17 cellular contexts compared by ENCODE assay signal in genomic region chr1:50497007-50497406, GRCh38.
DNase-seq lines count a peak whose midpoint lies in the region; ATAC-seq, FAIRE-seq and TF ChIP-seq lines count a peak whose summit lies in the region.
"Had no signal": no experiment of that assay in that cellular context is flagged by ENCODE, and none has a peak within 500 bp of the region (broad histone marks: within the 10 kb centered on the region; RNA-seq: fewer than 3 reads in every experiment).

No MANE protein-coding gene starts in this region.

- H2AFZ ChIP-seq in HepG2 (ENCODE audit: low read length) (no peak overlapping the region), neural progenitor cell (replicated peaks) (no peak overlapping the region)

- H3K9ac ChIP-seq in HepG2 (ENCODE audit: insufficient read depth, low read depth, low read length), result no peak overlapping the region
- no peak overlapping the region for H3K9ac ChIP-seq in neural progenitor cell

- peaks cover 0 to under 1% of the 10 kb centered on the region in 2 experiments; a peak in 1 of 5 replicates for H3K36me3 ChIP-seq in HepG2 (replicated peaks in 1 of 2; ENCODE audit: control insufficient read depth in 1 of 2, insufficient read depth in 2 of 2, low read length in 2 of 2)
- H3K36me3 ChIP-seq in right lobe of liver, result no peaks in the 10 kb centered on the region
- H3K36me3 ChIP-seq in neural progenitor cell, result no peaks in the 10 kb centered on the region

- H3K9me3 ChIP-seq in HepG2 (ENCODE audit: low read length), result no peaks in the 10 kb centered on the region; the same call in 1 of the 2 replicates
- no peaks in the 10 kb centered on the region for H3K9me3 ChIP-seq in right lobe of liver
- H3K9me3 ChIP-seq in neural progenitor cell (ENCODE audit: low read depth), result no peaks in the 10 kb centered on the region

- no peaks in the 10 kb centered on the region for H3K4me1 Mint-ChIP-seq in neural progenitor cell

- TF ChIP-seq EP300 in HepG2 (IDR thresholded peaks at IDR 0.05; ENCODE audit: low read depth in 2 of 2, low read length in 2 of 2), result no peak
- TF ChIP-seq EP300 in HepG2 (CRISPR knock-in tag; IDR thresholded peaks at IDR 0.05; ENCODE audit: borderline replicate concordance), result no peak

- CTCF ChIA-PET in HepG2 (lab: Yijun Ruan, JAX; ENCODE audit: low intra/inter-chr PET ratio, low total read pairs), result no interaction called here

- H3K36me3 Mint-ChIP-seq in neural progenitor cell, result peaks cover 13% of the 10 kb centered on the region

- peaks cover 26% of the 10 kb centered on the region for H3K9me3 Mint-ChIP-seq in neural progenitor cell

- no peaks in the 10 kb centered on the region for H3K27me3 ChIP-seq in HepG2 (ENCODE audit: control insufficient read depth in 1 of 2, insufficient read depth in 2 of 2, low read length in 2 of 2)
- H3K27me3 ChIP-seq in right lobe of liver, result no peaks in the 10 kb centered on the region
- no peaks in the 10 kb centered on the region for H3K27me3 ChIP-seq in neural progenitor cell

- no peak for DNase-seq in HepG2 (ENCODE audit: low spot score)
- DNase-seq in right lobe of liver, result no peak
- DNase-seq in LHCN-M2 (ENCODE audit: low read depth), result peak; percentile 8
- peak; percentile 19 for DNase-seq in amniotic epithelial cell (ENCODE audit: low read depth)
- DNase-seq in central memory CD4-positive, alpha-beta T cell, result no peak
- DNase-seq in DMS153 (lab: John Stamatoyannopoulos, UW), result no peak
- no peak for DNase-seq in neural progenitor cell (ENCODE audit: low spot score)
- DNase-seq: MM.1S, NCI-H1105 treated with DMSO at 0.1 percent for 48 hours, NCI-H1694 treated with DMSO at 0.1 percent for 48 hours, NCI-H2107, NCI-H226, NCI-H524 treated with DMSO at 0.1 percent for 48 hours, T-helper 2 cell had no signal

- H4K20me1 ChIP-seq in HepG2 (ENCODE audit: insufficient read depth, low read length) (no peaks in the 10 kb centered on the region), neural progenitor cell (ENCODE audit: low read depth) (no peaks in the 10 kb centered on the region)

- intact Hi-C loops in HepG2 (cut with micrococcal nuclease; ENCODE audit: unreplicated experiment) (no loop called here), right lobe of liver (cut with DNase I) (no loop called here)

- no peak for FAIRE-seq in HepG2 (lab: Jason Lieb, UNC)
- FAIRE-seq: RCC 7860 had no signal

- WGBS in HepG2 (ENCODE audit: low lambda C conversion rate), result 100% methylated on average over 1 of the region's 1 CpG
- 100% methylated on average over 1 of the region's 1 CpG for WGBS in right lobe of liver (ENCODE audit: insufficient coverage, low coverage, low lambda C conversion rate, missing lambda C conversion rate)

- H3K4me3 ChIP-seq in HepG2 (replicated peaks in 1 of 3; ENCODE audit: insufficient read depth in 1 of 3, low read depth in 2 of 3, low read length in 3 of 3) (no peak overlapping the region), right lobe of liver (no peak overlapping the region), neural progenitor cell (no peak overlapping the region)

- in situ Hi-C loops in HepG2 (cut with HindIII; ENCODE audit: extremely low pct_ligation_motif_present, low pct_unique_long_range_greater_than_20kb), result no loop called here

- no peak for ATAC-seq in HepG2
- ATAC-seq in right lobe of liver, result no peak
- ATAC-seq: Right ventricle myocardium inferior had no signal

- no peak for TF ChIP-seq CTCF in HepG2 (CRISPR knock-in tag; IDR thresholded peaks at IDR 0.05)
- no peak for TF ChIP-seq CTCF in right lobe of liver (IDR thresholded peaks at IDR 0.05)
- no peak for TF ChIP-seq CTCF in neural progenitor cell (IDR thresholded peaks at IDR 0.05)

- H3K79me2 ChIP-seq in HepG2 (ENCODE audit: insufficient read depth, low read length) (no peaks in the 10 kb centered on the region), neural progenitor cell (ENCODE audit: low read depth) (no peaks in the 10 kb centered on the region)

- H3K4me1 ChIP-seq in HepG2 (ENCODE audit: insufficient read depth, low read length), result no peaks in the 10 kb centered on the region
- H3K4me1 ChIP-seq in right lobe of liver, result no peaks in the 10 kb centered on the region
- H3K4me1 ChIP-seq in neural progenitor cell, result no peaks in the 10 kb centered on the region

- TF ChIP-seq POLR2A in HepG2 (IDR thresholded peaks at IDR 0.05; ENCODE audit: insufficient read depth in 1 of 2, low read depth in 2 of 2, low read length in 2 of 2) (no peak), right lobe of liver (IDR thresholded peaks at IDR 0.05) (no peak)

- no peak overlapping the region for H3K4me3 Mint-ChIP-seq in neural progenitor cell
- H3K4me3 Mint-ChIP-seq: B cell had no signal

- POLR2A ChIA-PET in HepG2 (lab: Yijun Ruan, JAX), result no interaction called here

- TF ChIP-seq RAD21 in HepG2 (CRISPR knock-in tag; IDR thresholded peaks at IDR 0.05), result no peak

- BruUV-seq in HepG2 (replicated peaks; lab: Mats Ljungman, UMichigan), result no TSS peak

- H3K27ac ChIP-seq in HepG2 (ENCODE audit: extremely low read length, insufficient read depth, low read length) (no peak overlapping the region), right lobe of liver (no peak overlapping the region), neural progenitor cell (no peak overlapping the region)

- H3F3A ChIP-seq in neural progenitor cell (ENCODE audit: low read depth), result no peaks in the 10 kb centered on the region

- H3K4me2 ChIP-seq in HepG2 (ENCODE audit: low read depth, low read length), result no peak overlapping the region
- H3K4me2 ChIP-seq in neural progenitor cell, result no peak overlapping the region

- H3K27ac Mint-ChIP-seq in neural progenitor cell, result no peak overlapping the region
- H3K27ac Mint-ChIP-seq: B cell had no signal

- H3K27me3 Mint-ChIP-seq in neural progenitor cell (ENCODE audit: insufficient read depth, low read depth), result no peaks in the 10 kb centered on the region
- H3K27me3 Mint-ChIP-seq: B cell had no signal

TF ChIP-seq in HepG2, 621 proteins besides CTCF, POLR2A, EP300 and RAD21:
- no peak for TF ChIP-seq MLXIP (CRISPR knock-in tag; IDR thresholded peaks at IDR 0.05; ENCODE audit: borderline replicate concordance)
- peak; percentile 98 for TF ChIP-seq ZNF317 (CRISPR knock-in tag; IDR thresholded peaks at IDR 0.05)
- no peak for TF ChIP-seq ZNF512B (CRISPR knock-in tag; IDR thresholded peaks at IDR 0.05; ENCODE audit: borderline replicate concordance)
- TF ChIP-seq PAF1 (CRISPR knock-in tag; IDR thresholded peaks at IDR 0.05), result no peak

Comparison
In these comparisons a context has a peak if more than half of its experiments do, and no peak if none do; other contexts are left out.
1. DNase-seq: peak in LHCN-M2 (single experiment) and amniotic epithelial cell (single experiment); none in HepG2 (single experiment), right lobe of liver (0 of 3), central memory CD4-positive, alpha-beta T cell (single experiment), DMS153 (single experiment) and neural progenitor cell (single experiment).